ENCODE assay signal across 20 cellular contexts in genomic region chr1:229882621-229883020, GRCh38.
DNase-seq lines count a peak whose midpoint lies in the region; ATAC-seq and TF ChIP-seq lines count a peak whose summit lies in the region.
"Had no signal": no experiment of that assay in that cellular context is flagged by ENCODE, and none has a peak within 500 bp of the region (broad histone marks: within the 10 kb centered on the region; RNA-seq: fewer than 3 reads in every experiment).

No MANE protein-coding gene starts in this region.

- H3K79me2 ChIP-seq in GM23338 (replicated peaks; ENCODE audit: insufficient read depth) (no peaks in the 10 kb centered on the region), PC-9 (ENCODE audit: low read depth) (no peaks in the 10 kb centered on the region)

- no peak overlapping the region for H3K27ac Mint-ChIP-seq in GM23338
- H3K27ac Mint-ChIP-seq in nephron, result peak overlapping the region in 2 of 3 experiments; percentile 30 to 70

- H4K20me1 ChIP-seq in GM23338 (replicated peaks; ENCODE audit: insufficient read depth) (no peaks in the 10 kb centered on the region), PC-9 (ENCODE audit: insufficient read depth) (no peaks in the 10 kb centered on the region)

- H3K9me3 ChIP-seq in PC-9 (ENCODE audit: insufficient read depth, low read depth), result no peaks in the 10 kb centered on the region
- H3K9me3 ChIP-seq: A549 had no signal

- H3K4me1 Mint-ChIP-seq in GM23338 (peaks cover 2% of the 10 kb centered on the region; the same call in 1 of the 3 replicates), nephron (peaks cover 22% of the 10 kb centered on the region)

- TF ChIP-seq CTCF in GM23338 (conservative IDR thresholded peaks at IDR 0.05; ENCODE audit: low read depth in 2 of 2) (no peak), nephron (IDR thresholded peaks at IDR 0.05; ENCODE audit: unreplicated experiment in 3 of 3) (no peak), PC-9 (conservative IDR thresholded peaks at IDR 0.05) (no peak)

- H3K9me3 Mint-ChIP-seq in GM23338 (no peaks in the 10 kb centered on the region), nephron (peaks cover 5% of the 10 kb centered on the region)

- H3K4me2 ChIP-seq in GM23338 (no peak overlapping the region), PC-9 (no peak overlapping the region)
- H3K4me2 ChIP-seq: A549 had no signal

- ATAC-seq in GM23338, result no peak
- ATAC-seq in HG02642 (IDR thresholded peaks at IDR 0.05; ENCODE audit: poor library complexity, unreplicated experiment), result no peak
- ATAC-seq: A549, HCT116, HepG2 had no signal

- intact Hi-C loops in PC-9 (cut with micrococcal nuclease; ENCODE audit: unreplicated experiment), result no loop called here
- intact Hi-C loops in cardiac septum (cut with DNase I), result no loop called here

- CTCF ChIA-PET in PC-9 (lab: Charles Lee), result no interaction called here

- H3K9me2 ChIP-seq in GM23338 (ENCODE audit: insufficient read depth), result no peaks in the 10 kb centered on the region
- H3K9me2 ChIP-seq in PC-9 (ENCODE audit: insufficient read depth), result no peaks in the 10 kb centered on the region

- H3K27ac ChIP-seq in GM23338 (ENCODE audit: low read depth) (no peak overlapping the region), cingulate gyrus (ENCODE audit: low read depth, low read length) (peak overlapping the region; percentile 30), PC-9 (no peak overlapping the region)
- H3K27ac ChIP-seq: A549, SK-N-MC had no signal

- DNase-seq in AG20443 (ENCODE audit: low spot score), result peak; percentile 5
- DNase-seq in GM23338 (ENCODE audit: low spot score), result no peak
- DNase-seq in GOT3 (lab: John Stamatoyannopoulos, UW), result no peak
- DNase-seq in PC-9, result no peak
- DNase-seq in cardiac septum (ENCODE audit: low spot score), result no peak
- DNase-seq: C1 segment of cervical spinal cord, DMS79, KBM-7, MV-4-11, NCI-H2029, NCI-H345, NCI-H524 treated with DMSO at 0.1 percent for 48 hours, SHP77 had no signal

- no peaks in the 10 kb centered on the region for H3K36me3 Mint-ChIP-seq in GM23338 (ENCODE audit: low read depth)
- no peaks in the 10 kb centered on the region for H3K36me3 Mint-ChIP-seq in nephron (ENCODE audit: low read depth)

- H3K27me3 Mint-ChIP-seq in GM23338 (ENCODE audit: insufficient read depth, low read depth, poor library complexity), result peaks cover 1% of the 10 kb centered on the region
- H3K27me3 Mint-ChIP-seq in nephron (ENCODE audit: low read depth), result peaks cover 18% of the 10 kb centered on the region

- no peaks in the 10 kb centered on the region for H3F3A ChIP-seq in GM23338 (replicated peaks; ENCODE audit: low read depth)
- peaks cover 8% of the 10 kb centered on the region; the same call in 1 of the 2 replicates for H3F3A ChIP-seq in PC-9 (ENCODE audit: insufficient read depth, low read depth)

- H3K4me1 ChIP-seq in GM23338 (ENCODE audit: insufficient read depth) (no peaks in the 10 kb centered on the region), PC-9 (replicated peaks; ENCODE audit: insufficient read depth) (peaks cover 9% of the 10 kb centered on the region)

- POLR2A ChIA-PET in PC-9 (lab: Charles Lee; ENCODE audit: unreplicated experiment), result no interaction called here

- H3K27me3 ChIP-seq in GM23338 (ENCODE audit: insufficient read depth) (no peaks in the 10 kb centered on the region), PC-9 (ENCODE audit: insufficient read depth, low read depth) (peaks cover 29% of the 10 kb centered on the region)

- H2AFZ ChIP-seq in GM23338 (peak overlapping the region; percentile 93; the same call in 1 of the 2 replicates), PC-9 (no peak overlapping the region)

- H3K36me3 ChIP-seq in GM23338 (ENCODE audit: insufficient read depth) (no peaks in the 10 kb centered on the region), PC-9 (ENCODE audit: low read depth) (no peaks in the 10 kb centered on the region)

- H3K4me3 Mint-ChIP-seq in GM23338 (no peak overlapping the region), nephron (no peak overlapping the region)

- no TSS peak for BruUV-seq in PC-9 (replicated peaks; lab: Mats Ljungman, UMichigan)

- no peak overlapping the region for H3K4me3 ChIP-seq in GM23338
- no peak overlapping the region for H3K4me3 ChIP-seq in PC-9
- H3K4me3 ChIP-seq: A549, SK-N-MC had no signal

TF ChIP-seq in GM23338, 12 proteins besides CTCF, POLR2A, EP300 and RAD21 (continues in another document):
- TF ChIP-seq STAT1 (IDR thresholded peaks at IDR 0.05; ENCODE audit: unreplicated experiment), result no peak
- no peak for TF ChIP-seq ZNF331 (CRISPR knock-in tag; IDR thresholded peaks at IDR 0.05; ENCODE audit: low read depth)
- TF ChIP-seq CREB1 (CRISPR knock-in tag; IDR thresholded peaks at IDR 0.05; ENCODE audit: low read depth), result no peak
- no peak for TF ChIP-seq REST (IDR thresholded peaks at IDR 0.05; ENCODE audit: unreplicated experiment)
- TF ChIP-seq JUNB (IDR thresholded peaks at IDR 0.05; ENCODE audit: unreplicated experiment), result no peak
- TF ChIP-seq ZNF114 (CRISPR knock-in tag; IDR thresholded peaks at IDR 0.05), result no peak
- TF ChIP-seq EZH2 (IDR thresholded peaks at IDR 0.05; ENCODE audit: low read depth, unreplicated experiment), result no peak
- TF ChIP-seq EZH2phosphoT487 (IDR thresholded peaks at IDR 0.05; ENCODE audit: unreplicated experiment), result no peak
- TF ChIP-seq NANOG (IDR thresholded peaks at IDR 0.05; ENCODE audit: borderline replicate concordance), result no peak
- TF ChIP-seq POLR2AphosphoS5 (IDR thresholded peaks at IDR 0.05; ENCODE audit: low read depth), result no peak
- TF ChIP-seq, protein P1, sequence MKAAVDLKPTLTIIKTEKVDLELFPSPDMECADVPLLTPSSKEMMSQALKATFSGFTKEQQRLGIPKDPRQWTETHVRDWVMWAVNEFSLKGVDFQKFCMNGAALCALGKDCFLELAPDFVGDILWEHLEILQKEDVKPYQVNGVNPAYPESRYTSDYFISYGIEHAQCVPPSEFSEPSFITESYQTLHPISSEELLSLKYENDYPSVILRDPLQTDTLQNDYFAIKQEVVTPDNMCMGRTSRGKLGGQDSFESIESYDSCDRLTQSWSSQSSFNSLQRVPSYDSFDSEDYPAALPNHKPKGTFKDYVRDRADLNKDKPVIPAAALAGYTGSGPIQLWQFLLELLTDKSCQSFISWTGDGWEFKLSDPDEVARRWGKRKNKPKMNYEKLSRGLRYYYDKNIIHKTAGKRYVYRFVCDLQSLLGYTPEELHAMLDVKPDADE (IDR thresholded peaks at IDR 0.05), result no peak
